26 cellular contexts compared by ENCODE assay signal in the genomic region with DNA sequence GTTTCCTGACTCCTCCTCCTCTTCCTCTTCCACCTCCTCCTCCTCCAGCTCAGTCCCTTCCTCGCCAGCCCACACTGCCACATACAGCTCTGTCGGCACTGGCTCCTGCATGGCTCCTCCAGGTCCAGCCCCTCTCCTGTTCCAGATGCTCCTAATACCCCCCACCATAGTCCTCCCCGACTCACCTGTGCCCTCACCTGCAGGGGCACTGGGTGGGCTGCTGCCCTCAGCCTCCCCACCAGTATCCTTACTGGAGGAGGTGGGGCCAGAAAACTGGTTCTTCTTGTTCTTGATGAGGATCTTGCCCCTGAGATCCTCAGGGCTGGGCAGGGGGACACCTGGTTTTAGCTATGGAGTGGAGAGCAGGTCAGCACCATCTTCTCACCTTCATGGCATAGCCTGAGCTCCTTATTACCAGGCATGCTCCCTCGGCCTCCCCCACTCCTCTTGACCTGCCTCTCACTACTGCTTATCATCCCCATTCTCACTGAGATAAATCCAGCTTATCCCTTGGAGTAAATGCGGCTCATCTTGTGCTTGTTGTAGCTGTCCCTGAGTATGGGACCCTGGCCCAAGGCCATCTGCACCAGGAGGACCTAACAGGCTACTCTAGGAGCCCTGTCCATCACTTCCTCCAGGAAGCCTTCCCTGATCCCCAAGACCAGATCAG. TPM values are rescaled to one million over a fixed set of nuclear protein-coding genes. Genes with fewer than 3 reads are reported as not detected.
DNase-seq lines count a peak whose midpoint lies in the region; ATAC-seq, FAIRE-seq and TF ChIP-seq lines count a peak whose summit lies in the region.
"Had no signal": no experiment of that assay in that cellular context is flagged by ENCODE, and none has a peak within 500 bp of the region (broad histone marks: within the 10 kb centered on the region; RNA-seq: fewer than 3 reads in every experiment).

No MANE protein-coding gene starts in this region.

- no peaks in the 10 kb centered on the region for H3K9me1 ChIP-seq in K562 (ENCODE audit: control insufficient read depth, insufficient read depth, low read length)

- H2AFZ ChIP-seq in K562 (ENCODE audit: low read depth, low read length) (no peak overlapping the region), neural progenitor cell (replicated peaks) (no peak overlapping the region)

- H3K4me2 ChIP-seq in K562 (ENCODE audit: insufficient read depth, low read length), result no peak overlapping the region
- H3K4me2 ChIP-seq in neural progenitor cell, result no peak overlapping the region

- intact Hi-C loops in K562 (cut with micrococcal nuclease), result no loop called here

- H3K27ac ChIP-seq in K562 (ENCODE audit: extremely low read depth, low read depth, low read length) (no peak overlapping the region), neural progenitor cell (no peak overlapping the region)
- H3K27ac ChIP-seq: 22Rv1, SJCRH30, uterus had no signal

- H3K4me1 ChIP-seq in K562 (replicated peaks in 1 of 2; ENCODE audit: control insufficient read depth in 2 of 2, insufficient read depth in 2 of 2, low read length in 2 of 2) (peaks cover 12 to 27% of the 10 kb centered on the region in 2 experiments; a peak in 4 of 5 replicates), neural progenitor cell (peaks cover 15% of the 10 kb centered on the region)
- H3K4me1 ChIP-seq: SJCRH30, uterus had no signal

- H3K27me3 ChIP-seq in K562 (ENCODE audit: control insufficient read depth in 2 of 2, insufficient read depth in 2 of 2, low read length in 2 of 2) (peaks cover 3 to 40% of the 10 kb centered on the region in 2 experiments; a peak in 4 of 5 replicates), neural progenitor cell (peaks cover 22% of the 10 kb centered on the region)
- H3K27me3 ChIP-seq: BE2C, SJCRH30, uterus had no signal

- BruUV-seq in K562 (replicated peaks; lab: Mats Ljungman, UMichigan), result no TSS peak

- no peaks in the 10 kb centered on the region for H3F3A ChIP-seq in neural progenitor cell (ENCODE audit: low read depth)

- no peak for TF ChIP-seq POLR2A in K562 (conservative IDR thresholded peaks at IDR 0.05)

- ATAC-seq in K562, result no peak
- ATAC-seq in activated naive CD4-positive, alpha-beta T cell treated with anti-CD3 and anti-CD28 coated beads, Interleukin-2, amount 50 U/mL, for 72 hours, result no peak
- ATAC-seq: PC-3 had no signal

- POLR2A ChIA-PET in K562 (lab: Yijun Ruan, JAX), result no interaction called here

- CTCF ChIA-PET in K562 (lab: Yijun Ruan, JAX; ENCODE audit: low intra/inter-chr PET ratio), result no interaction called here

- H3K36me3 ChIP-seq in K562 (ENCODE audit: control insufficient read depth, insufficient read depth, low read length), result no peaks in the 10 kb centered on the region
- H3K36me3 ChIP-seq in neural progenitor cell, result no peaks in the 10 kb centered on the region
- H3K36me3 ChIP-seq: BE2C, SJCRH30, uterus had no signal

- H3K4me3 Mint-ChIP-seq in neural progenitor cell, result peak overlapping the region; percentile 21

- TF ChIP-seq CTCF in K562 (IDR thresholded peaks at IDR 0.05 in 2 of 3, conservative IDR thresholded peaks at IDR 0.05 in 1 of 3; ENCODE audit: insufficient read depth in 2 of 3, low read depth in 1 of 3, low read length in 3 of 3) (no peak), neural progenitor cell (IDR thresholded peaks at IDR 0.05) (no peak)

- H4K20me1 ChIP-seq in K562 (replicated peaks; ENCODE audit: control insufficient read depth, insufficient read depth, low read length) (0 out of 2 replicates have a peak, but pooled peaks cover 2% of the 10 kb centered on the region), neural progenitor cell (ENCODE audit: low read depth) (no peaks in the 10 kb centered on the region)

- TF ChIP-seq EP300 in K562 (IDR thresholded peaks at IDR 0.05; ENCODE audit: low read length), result no peak

- peaks cover 21% of the 10 kb centered on the region for H3K27me3 Mint-ChIP-seq in neural progenitor cell (ENCODE audit: insufficient read depth, low read depth)

- H3K36me3 Mint-ChIP-seq in neural progenitor cell, result peaks cover 5% of the 10 kb centered on the region
- H3K36me3 Mint-ChIP-seq in activated naive CD4-positive, alpha-beta T cell treated with anti-CD3 and anti-CD28 coated beads, Interleukin-2, amount 50 U/mL, for 72 hours, result peaks cover 13 to 23% of the 10 kb centered on the region in 2 donors

- H3K4me3 ChIP-seq in K562 (no peak overlapping the region), neural progenitor cell (no peak overlapping the region)
- H3K4me3 ChIP-seq: lung, SJCRH30, uterus had no signal

- H3K9ac ChIP-seq in K562 (ENCODE audit: insufficient read depth in 1 of 2, low read depth in 2 of 2, low read length in 2 of 2), result 0 out of 4 replicates have a peak overlapping the region, but pooled peaks of 1 of the 2 experiments have one; percentile 50
- H3K9ac ChIP-seq in neural progenitor cell, result no peak overlapping the region

- H3K79me2 ChIP-seq in K562 (ENCODE audit: control insufficient read depth, insufficient read depth, low read length) (no peaks in the 10 kb centered on the region), neural progenitor cell (ENCODE audit: low read depth) (no peaks in the 10 kb centered on the region)

- peaks cover 19% of the 10 kb centered on the region for H3K9me3 Mint-ChIP-seq in neural progenitor cell
- peaks cover 0 to 4% of the 10 kb centered on the region in 2 donors for H3K9me3 Mint-ChIP-seq in activated naive CD4-positive, alpha-beta T cell treated with anti-CD3 and anti-CD28 coated beads, Interleukin-2, amount 50 U/mL, for 72 hours

- in situ Hi-C loops in K562 (cut with MboI), result no loop called here

- peak overlapping the region; percentile 57 for H3K27ac Mint-ChIP-seq in neural progenitor cell
- peak overlapping the region in 1 of 2 donors; percentile 34 for H3K27ac Mint-ChIP-seq in activated naive CD4-positive, alpha-beta T cell treated with anti-CD3 and anti-CD28 coated beads, Interleukin-2, amount 50 U/mL, for 72 hours

- no peak for FAIRE-seq in K562 (lab: Jason Lieb, UNC)
- FAIRE-seq: HTR-8/SVneo had no signal

- WGBS in K562 (ENCODE audit: insufficient coverage, low coverage, missing lambda C conversion rate), result 26% methylated on average over 5 of the region's 5 CpGs

- TF ChIP-seq RAD21 in K562 (CRISPR knock-in tag; conservative IDR thresholded peaks at IDR 0.05 in 1 of 2, IDR thresholded peaks at IDR 0.05 in 1 of 2), result no peak

- peaks cover 66% of the 10 kb centered on the region for H3K4me1 Mint-ChIP-seq in neural progenitor cell

- peak; percentile 26 for DNase-seq in DMS53 (lab: John Stamatoyannopoulos, UW)
- DNase-seq in DMS53 treated with DMSO at 0.1 percent for 48 hours (lab: John Stamatoyannopoulos, UW; ENCODE audit: unreplicated experiment), result no peak
- no peak for DNase-seq in K562 (ENCODE audit: extremely low read depth in 1 of 4, low spot score in 3 of 4)
- no peak for DNase-seq in neural progenitor cell (ENCODE audit: low spot score)
- DNase-seq in A172 (ENCODE audit: low spot score), result no peak
- no peak for DNase-seq in activated naive CD4-positive, alpha-beta T cell treated with anti-CD3 and anti-CD28 coated beads, Interleukin-2, amount 50 U/mL, for 72 hours (ENCODE audit: low spot score in 2 of 2)
- DNase-seq: amygdala; Caco-2; central memory CD4-positive, alpha-beta T cell; EL; foreskin fibroblast; Kasumi-1; NCI-H2029; NCI-H226; NCI-H774; PC-3; retina; T-helper 1 cell; uterus had no signal

- H3K9me3 ChIP-seq in K562 (replicated peaks; ENCODE audit: control insufficient read depth, insufficient read depth, low read depth, low read length), result no peaks in the 10 kb centered on the region
- peaks cover 5% of the 10 kb centered on the region for H3K9me3 ChIP-seq in neural progenitor cell (ENCODE audit: low read depth)
- H3K9me3 ChIP-seq: BE2C, Caco-2, uterus had no signal

RNA-seq across cellular contexts. Expression of gene PLCB2, which starts 11.0 kb away (rescaled TPM):
- 12.9 and 33.6 TPM in 2 replicates for total RNA-seq in K562 (2011; cell fraction: chromatin; rRNA removed; ENCODE audit: low replicate concordance)
- total RNA-seq in K562 (2011; cell fraction: nucleolus; rRNA removed), result 15.5 and 22.3 TPM in 2 replicates
- total RNA-seq in K562 (2011; cell fraction: nucleoplasm; rRNA removed), result 11.8 and 13.5 TPM in 2 replicates
- 6.9 and 7.1 TPM in 2 replicates for total RNA-seq in K562 (2014; rRNA removed)
- total RNA-seq in K562 (2014; rRNA removed; fragmentation: Illumina TruSeq; extraction: Trizol), result 3.4 and 4.1 TPM in 2 replicates
- 10.0 and 10.8 TPM in 2 replicates for total RNA-seq in K562 (2015; rRNA removed; fragmentation: Illumina TruSeq; extraction: Trizol)
- 11.2 and 11.6 TPM in 2 replicates for total RNA-seq in K562 (2021)
- polyA plus RNA-seq in K562 (2011; rRNA removed), result 8.0 and 25.4 TPM in 2 replicates
- polyA plus RNA-seq in K562 (2011; cell fraction: cytosol; rRNA removed), result 10.9 and 18.6 TPM in 2 replicates
- polyA plus RNA-seq in K562 (2011; cell fraction: nucleus; rRNA removed), result 111 and 184 TPM in 2 replicates
- 14.5 and 45.8 TPM in 2 replicates for polyA plus RNA-seq in K562 (2012)
- polyA plus RNA-seq in K562 (2014; fragmentation: Illumina TruSeq; extraction: Trizol), result 9.0 and 9.5 TPM in 2 replicates
- under 1 TPM; 0.37 to 0.59 TPM for polyA plus RNA-seq in K562 (2014; fragmentation: Nextera tagmentation; extraction: Ambion mirVana)
- 12.3 and 13.2 TPM in 2 replicates for polyA plus RNA-seq in K562 (2014; rRNA removed)
- polyA minus RNA-seq in K562 (2011; rRNA and poly(A)+ RNA removed), result 6.1 and 8.4 TPM in 2 replicates
- 5.0 and 9.4 TPM in 2 replicates for polyA minus RNA-seq in K562 (2011; cell fraction: cytosol; rRNA and poly(A)+ RNA removed)
- 17.9 and 45.7 TPM in 2 replicates for polyA minus RNA-seq in K562 (2011; cell fraction: nucleus; rRNA and poly(A)+ RNA removed)
- total RNA-seq in neural progenitor cell (ENCODE audit: low replicate concordance), result 0.56 and 2.1 TPM in 2 replicates
- total RNA-seq in A172 (2014; rRNA removed; shearing (Covaris generic)), result not detected in 2 replicates
- total RNA-seq in activated naive CD4-positive, alpha-beta T cell treated with anti-CD3 and anti-CD28 coated beads, Interleukin-2, amount 50 U/mL, for 72 hours, result 10 to 100 TPM; 63.5 to 91.5 TPM

RNA-seq across cellular contexts. Expression of gene ANKRD63, which starts 13.8 kb away (rescaled TPM):
- total RNA-seq in K562 (2011; cell fraction: chromatin; rRNA removed; ENCODE audit: low replicate concordance), result 1.5 TPM in 1 of 2 replicates, not detected in the other
- total RNA-seq in K562 (2011; cell fraction: nucleolus; rRNA removed), result 0.92 and 2.5 TPM in 2 replicates
- total RNA-seq in K562 (2011; cell fraction: nucleoplasm; rRNA removed), result not detected in 2 replicates
- total RNA-seq in K562 (2014; rRNA removed) (2.0 and 2.5 TPM in 2 replicates), K562 (2014; rRNA removed; fragmentation: Illumina TruSeq; extraction: Trizol) (not detected in 2 replicates), K562 (2015; rRNA removed; fragmentation: Illumina TruSeq; extraction: Trizol) (not detected in 2 replicates), K562 (2021) (1.8 and 2.5 TPM in 2 replicates), neural progenitor cell (ENCODE audit: low replicate concordance) (not detected in 2 replicates)
- polyA plus RNA-seq in K562 (2011; rRNA removed) (0.19 TPM in 1 of 2 replicates, not detected in the other), K562 (2014; fragmentation: Illumina TruSeq; extraction: Trizol) (not detected in 2 replicates), K562 (2014; fragmentation: Nextera tagmentation; extraction: Ambion mirVana) (not detected), K562 (2014; rRNA removed) (0.63 and 1.3 TPM in 2 replicates)
- polyA plus RNA-seq in K562 (2011; cell fraction: cytosol; rRNA removed), result 0.24 and 2.1 TPM in 2 replicates
- 2.7 and 5.3 TPM in 2 replicates for polyA plus RNA-seq in K562 (2011; cell fraction: nucleus; rRNA removed)
- 0.60 and 1.1 TPM in 2 replicates for polyA plus RNA-seq in K562 (2012)
- polyA minus RNA-seq in K562 (2011; rRNA and poly(A)+ RNA removed), result not detected in 2 replicates
- polyA minus RNA-seq in K562 (2011; cell fraction: cytosol; rRNA and poly(A)+ RNA removed), result 1.5 and 3.5 TPM in 2 replicates
- 3.4 and 3.7 TPM in 2 replicates for polyA minus RNA-seq in K562 (2011; cell fraction: nucleus; rRNA and poly(A)+ RNA removed)
- total RNA-seq in A172 (2014; rRNA removed; shearing (Covaris generic)), result not detected in 2 replicates
- total RNA-seq in activated naive CD4-positive, alpha-beta T cell treated with anti-CD3 and anti-CD28 coated beads, Interleukin-2, amount 50 U/mL, for 72 hours, result not detected
- total RNA-seq: epithelial cell of proximal tubule, lung, omental fat pad had no signal
- polyA plus RNA-seq: lung had no signal

RNA-seq across cellular contexts. Expression of gene INAFM2, which starts 26.8 kb away (rescaled TPM):
- 19.1 and 21.1 TPM in 2 replicates for total RNA-seq in K562 (2011; cell fraction: chromatin; rRNA removed; ENCODE audit: low replicate concordance)
- total RNA-seq in K562 (2011; cell fraction: nucleolus; rRNA removed), result 18.6 and 23.8 TPM in 2 replicates
- total RNA-seq in K562 (2011; cell fraction: nucleoplasm; rRNA removed), result 30.2 and 44.3 TPM in 2 replicates
- total RNA-seq in K562 (2014; rRNA removed) (27.1 and 27.8 TPM in 2 replicates), K562 (2014; rRNA removed; fragmentation: Illumina TruSeq; extraction: Trizol) (29.1 and 30.4 TPM in 2 replicates), K562 (2015; rRNA removed; fragmentation: Illumina TruSeq; extraction: Trizol) (29.4 and 32.1 TPM in 2 replicates), K562 (2021) (37.4 and 43.1 TPM in 2 replicates), neural progenitor cell (ENCODE audit: low replicate concordance) (11.5 and 18.2 TPM in 2 replicates)
- polyA plus RNA-seq in K562 (2011; rRNA removed) (26.7 and 27.9 TPM in 2 replicates), K562 (2014; fragmentation: Illumina TruSeq; extraction: Trizol) (20.3 and 25.5 TPM in 2 replicates), K562 (2014; fragmentation: Nextera tagmentation; extraction: Ambion mirVana) (10 to 100 TPM; 11.8 to 12.3 TPM), K562 (2014; rRNA removed) (27.2 and 28.2 TPM in 2 replicates)
- polyA plus RNA-seq in K562 (2011; cell fraction: cytosol; rRNA removed), result 12.9 and 15.5 TPM in 2 replicates
- 17.8 and 18.7 TPM in 2 replicates for polyA plus RNA-seq in K562 (2011; cell fraction: nucleus; rRNA removed)
- 20.1 and 23.2 TPM in 2 replicates for polyA plus RNA-seq in K562 (2012)
- 18.1 and 20.4 TPM in 2 replicates for polyA minus RNA-seq in K562 (2011; rRNA and poly(A)+ RNA removed)
- 15.7 TPM in 2 replicates for polyA minus RNA-seq in K562 (2011; cell fraction: cytosol; rRNA and poly(A)+ RNA removed)
- 6.6 and 16.3 TPM in 2 replicates for polyA minus RNA-seq in K562 (2011; cell fraction: nucleus; rRNA and poly(A)+ RNA removed)
- total RNA-seq in A172 (2014; rRNA removed; shearing (Covaris generic)), result 12.7 and 14.7 TPM in 2 replicates
- total RNA-seq in activated naive CD4-positive, alpha-beta T cell treated with anti-CD3 and anti-CD28 coated beads, Interleukin-2, amount 50 U/mL, for 72 hours, result 10 to 100 TPM in 1 of 2 donors, 1 to 10 TPM in 1; 5.8 to 14.2 TPM

RNA-seq across cellular contexts. Expression of gene CCDC9B, which starts 44.0 kb away (rescaled TPM):
- 0.76 and 1.0 TPM in 2 replicates for total RNA-seq in K562 (2011; cell fraction: chromatin; rRNA removed; ENCODE audit: low replicate concordance)
- 0.79 and 0.83 TPM in 2 replicates for total RNA-seq in K562 (2011; cell fraction: nucleolus; rRNA removed)
- 0.44 and 0.84 TPM in 2 replicates for total RNA-seq in K562 (2011; cell fraction: nucleoplasm; rRNA removed)
- total RNA-seq in K562 (2014; rRNA removed) (0.08 TPM in 1 of 2 replicates, not detected in the other), K562 (2014; rRNA removed; fragmentation: Illumina TruSeq; extraction: Trizol) (0.36 and 0.38 TPM in 2 replicates), K562 (2015; rRNA removed; fragmentation: Illumina TruSeq; extraction: Trizol) (0.26 and 0.47 TPM in 2 replicates), K562 (2021) (0.33 and 0.56 TPM in 2 replicates), neural progenitor cell (ENCODE audit: low replicate concordance) (0.25 TPM in 1 of 2 replicates, not detected in the other)
- polyA plus RNA-seq in K562 (2011; rRNA removed) (0.04 TPM in 2 replicates), K562 (2014; fragmentation: Illumina TruSeq; extraction: Trizol) (0.16 and 0.17 TPM in 2 replicates), K562 (2014; fragmentation: Nextera tagmentation; extraction: Ambion mirVana) (under 1 TPM; 0.01 to 0.03 TPM), K562 (2014; rRNA removed) (0.05 and 0.15 TPM in 2 replicates)
- 0.03 TPM in 1 of 2 replicates, not detected in the other for polyA plus RNA-seq in K562 (2011; cell fraction: cytosol; rRNA removed)
- polyA plus RNA-seq in K562 (2011; cell fraction: nucleus; rRNA removed), result 0.22 and 0.38 TPM in 2 replicates
- polyA plus RNA-seq in K562 (2012), result 0.35 and 1.3 TPM in 2 replicates
- 0.06 and 0.07 TPM in 2 replicates for polyA minus RNA-seq in K562 (2011; rRNA and poly(A)+ RNA removed)
- not detected in 2 replicates for polyA minus RNA-seq in K562 (2011; cell fraction: cytosol; rRNA and poly(A)+ RNA removed)
- polyA minus RNA-seq in K562 (2011; cell fraction: nucleus; rRNA and poly(A)+ RNA removed), result 0.54 and 1.6 TPM in 2 replicates
- 4.4 and 12.1 TPM in 2 replicates for total RNA-seq in A172 (2014; rRNA removed; shearing (Covaris generic))
- total RNA-seq in activated naive CD4-positive, alpha-beta T cell treated with anti-CD3 and anti-CD28 coated beads, Interleukin-2, amount 50 U/mL, for 72 hours, result 1 to 10 TPM; 1.6 to 2.8 TPM

RNA-seq across cellular contexts. Expression of gene PHGR1, which starts 54.1 kb away (rescaled TPM):
- total RNA-seq in K562 (2011; cell fraction: chromatin; rRNA removed; ENCODE audit: low replicate concordance), result not detected in 2 replicates
- not detected in 2 replicates for total RNA-seq in K562 (2011; cell fraction: nucleolus; rRNA removed)
- not detected in 2 replicates for total RNA-seq in K562 (2011; cell fraction: nucleoplasm; rRNA removed)
- total RNA-seq in K562 (2014; rRNA removed) (not detected in 2 replicates), K562 (2014; rRNA removed; fragmentation: Illumina TruSeq; extraction: Trizol) (not detected in 2 replicates), K562 (2015; rRNA removed; fragmentation: Illumina TruSeq; extraction: Trizol) (not detected in 2 replicates), K562 (2021) (0.65 TPM in 1 of 2 replicates, not detected in the other), neural progenitor cell (ENCODE audit: low replicate concordance) (not detected in 2 replicates)
- polyA plus RNA-seq in K562 (2011; rRNA removed) (not detected in 2 replicates), K562 (2014; fragmentation: Illumina TruSeq; extraction: Trizol) (not detected in 2 replicates), K562 (2014; fragmentation: Nextera tagmentation; extraction: Ambion mirVana) (not detected), K562 (2014; rRNA removed) (not detected in 2 replicates)
- polyA plus RNA-seq in K562 (2011; cell fraction: cytosol; rRNA removed), result not detected in 2 replicates
- not detected in 2 replicates for polyA plus RNA-seq in K562 (2011; cell fraction: nucleus; rRNA removed)
- polyA plus RNA-seq in K562 (2012), result not detected in 2 replicates
- not detected in 2 replicates for polyA minus RNA-seq in K562 (2011; rRNA and poly(A)+ RNA removed)
- polyA minus RNA-seq in K562 (2011; cell fraction: cytosol; rRNA and poly(A)+ RNA removed), result not detected in 2 replicates
- not detected in 2 replicates for polyA minus RNA-seq in K562 (2011; cell fraction: nucleus; rRNA and poly(A)+ RNA removed)
- not detected in 2 replicates for total RNA-seq in A172 (2014; rRNA removed; shearing (Covaris generic))
- not detected for total RNA-seq in activated naive CD4-positive, alpha-beta T cell treated with anti-CD3 and anti-CD28 coated beads, Interleukin-2, amount 50 U/mL, for 72 hours
- total RNA-seq: epithelial cell of proximal tubule, lung, omental fat pad, PC-3, SJCRH30 had no signal
